ENCODE assay signal across 2 cellular contexts in the genomic region with DNA sequence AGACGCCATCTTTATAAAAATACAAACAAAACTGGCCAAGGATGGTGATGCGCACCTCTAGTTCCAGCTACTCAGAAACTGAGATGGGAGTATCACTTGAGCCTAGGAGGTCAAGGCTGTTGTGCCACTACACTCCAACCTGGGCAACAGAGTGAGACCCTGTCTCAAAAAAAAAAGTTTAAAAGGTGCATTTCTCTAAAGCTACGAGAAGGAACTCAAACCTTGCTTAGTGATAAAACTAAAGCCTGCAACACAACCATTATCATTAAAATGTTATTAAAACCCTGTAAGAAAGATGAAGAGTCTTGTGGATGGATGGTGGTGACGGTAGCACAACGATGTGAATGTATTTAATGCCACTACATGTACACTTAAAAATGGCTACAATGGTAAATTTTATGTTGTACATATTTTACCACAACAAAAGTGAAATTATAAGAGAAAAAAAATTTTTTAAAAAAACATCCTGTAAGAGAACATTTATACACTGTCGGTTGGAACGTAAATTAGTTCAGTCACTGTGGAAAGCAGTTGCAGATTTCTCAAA.
A peak's percentile ranks its signal among the peaks of the same experiment; 100 is the strongest.
TF ChIP-seq lines count a peak whose summit lies in the region.

No MANE protein-coding gene starts in this region.

TF ChIP-seq in HCT116, 20 proteins besides CTCF, POLR2A, EP300 and RAD21:
- TF ChIP-seq JUND (IDR thresholded peaks at IDR 0.05) (no peak), SRF (IDR thresholded peaks at IDR 0.05; ENCODE audit: low read depth) (no peak), EZH2phosphoT487 (IDR thresholded peaks at IDR 0.05; ENCODE audit: borderline replicate concordance) (no peak), TCF7L2 (IDR thresholded peaks at IDR 0.05; ENCODE audit: borderline replicate concordance, extremely low read depth, insufficient read depth, insufficient read length) (no peak), ZBTB33 (IDR thresholded peaks at IDR 0.05; ENCODE audit: extremely low read depth, insufficient replicate concordance, low read length) (no peak), ELF1 (IDR thresholded peaks at IDR 0.05; ENCODE audit: borderline replicate concordance, low read depth) (no peak), CBX3 (IDR thresholded peaks at IDR 0.05; ENCODE audit: low read depth) (no peak), FOSL1 (IDR thresholded peaks at IDR 0.05; ENCODE audit: low read depth) (no peak), SIN3A (IDR thresholded peaks at IDR 0.05; ENCODE audit: low read depth) (no peak), YY1 (IDR thresholded peaks at IDR 0.05; ENCODE audit: extremely low read depth, insufficient replicate concordance, low read depth, low read length) (no peak), EGR1 (IDR thresholded peaks at IDR 0.05; ENCODE audit: low read depth) (no peak), ZFX (IDR thresholded peaks at IDR 0.05) (no peak), CEBPB (IDR thresholded peaks at IDR 0.05; ENCODE audit: low read depth) (no peak), SP1 (IDR thresholded peaks at IDR 0.05; ENCODE audit: low read depth) (no peak), EZH2 (IDR thresholded peaks at IDR 0.05) (no peak)
- TF ChIP-seq, protein P1, sequence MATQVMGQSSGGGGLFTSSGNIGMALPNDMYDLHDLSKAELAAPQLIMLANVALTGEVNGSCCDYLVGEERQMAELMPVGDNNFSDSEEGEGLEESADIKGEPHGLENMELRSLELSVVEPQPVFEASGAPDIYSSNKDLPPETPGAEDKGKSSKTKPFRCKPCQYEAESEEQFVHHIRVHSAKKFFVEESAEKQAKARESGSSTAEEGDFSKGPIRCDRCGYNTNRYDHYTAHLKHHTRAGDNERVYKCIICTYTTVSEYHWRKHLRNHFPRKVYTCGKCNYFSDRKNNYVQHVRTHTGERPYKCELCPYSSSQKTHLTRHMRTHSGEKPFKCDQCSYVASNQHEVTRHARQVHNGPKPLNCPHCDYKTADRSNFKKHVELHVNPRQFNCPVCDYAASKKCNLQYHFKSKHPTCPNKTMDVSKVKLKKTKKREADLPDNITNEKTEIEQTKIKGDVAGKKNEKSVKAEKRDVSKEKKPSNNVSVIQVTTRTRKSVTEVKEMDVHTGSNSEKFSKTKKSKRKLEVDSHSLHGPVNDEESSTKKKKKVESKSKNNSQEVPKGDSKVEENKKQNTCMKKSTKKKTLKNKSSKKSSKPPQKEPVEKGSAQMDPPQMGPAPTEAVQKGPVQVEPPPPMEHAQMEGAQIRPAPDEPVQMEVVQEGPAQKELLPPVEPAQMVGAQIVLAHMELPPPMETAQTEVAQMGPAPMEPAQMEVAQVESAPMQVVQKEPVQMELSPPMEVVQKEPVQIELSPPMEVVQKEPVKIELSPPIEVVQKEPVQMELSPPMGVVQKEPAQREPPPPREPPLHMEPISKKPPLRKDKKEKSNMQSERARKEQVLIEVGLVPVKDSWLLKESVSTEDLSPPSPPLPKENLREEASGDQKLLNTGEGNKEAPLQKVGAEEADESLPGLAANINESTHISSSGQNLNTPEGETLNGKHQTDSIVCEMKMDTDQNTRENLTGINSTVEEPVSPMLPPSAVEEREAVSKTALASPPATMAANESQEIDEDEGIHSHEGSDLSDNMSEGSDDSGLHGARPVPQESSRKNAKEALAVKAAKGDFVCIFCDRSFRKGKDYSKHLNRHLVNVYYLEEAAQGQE (IDR thresholded peaks at IDR 0.05; ENCODE audit: low read depth), result no peak
- TF ChIP-seq, protein P2, sequence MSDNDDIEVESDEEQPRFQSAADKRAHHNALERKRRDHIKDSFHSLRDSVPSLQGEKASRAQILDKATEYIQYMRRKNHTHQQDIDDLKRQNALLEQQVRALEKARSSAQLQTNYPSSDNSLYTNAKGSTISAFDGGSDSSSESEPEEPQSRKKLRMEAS (IDR thresholded peaks at IDR 0.05), result no peak

TF ChIP-seq in GM12878, 131 proteins besides CTCF, POLR2A, EP300 and RAD21:
- TF ChIP-seq, protein P3, sequence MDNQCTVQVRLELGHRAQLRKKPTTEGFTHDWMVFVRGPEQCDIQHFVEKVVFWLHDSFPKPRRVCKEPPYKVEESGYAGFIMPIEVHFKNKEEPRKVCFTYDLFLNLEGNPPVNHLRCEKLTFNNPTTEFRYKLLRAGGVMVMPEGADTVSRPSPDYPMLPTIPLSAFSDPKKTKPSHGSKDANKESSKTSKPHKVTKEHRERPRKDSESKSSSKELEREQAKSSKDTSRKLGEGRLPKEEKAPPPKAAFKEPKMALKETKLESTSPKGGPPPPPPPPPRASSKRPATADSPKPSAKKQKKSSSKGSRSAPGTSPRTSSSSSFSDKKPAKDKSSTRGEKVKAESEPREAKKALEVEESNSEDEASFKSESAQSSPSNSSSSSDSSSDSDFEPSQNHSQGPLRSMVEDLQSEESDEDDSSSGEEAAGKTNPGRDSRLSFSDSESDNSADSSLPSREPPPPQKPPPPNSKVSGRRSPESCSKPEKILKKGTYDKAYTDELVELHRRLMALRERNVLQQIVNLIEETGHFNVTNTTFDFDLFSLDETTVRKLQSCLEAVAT (IDR thresholded peaks at IDR 0.05), result peak; percentile 94
- TF ChIP-seq LARP7 (IDR thresholded peaks at IDR 0.05), result no peak
- peak; percentile 37; the same call in 1 of the 2 replicates for TF ChIP-seq ZBTB40 (IDR thresholded peaks at IDR 0.05; ENCODE audit: borderline replicate concordance)
- TF ChIP-seq MTA2 (IDR thresholded peaks at IDR 0.05; ENCODE audit: low read depth), result no peak
TF ChIP-seq in GM12878: peak in this region for 2.
